Comparison of ENCODE assay signal across 1 cellular context in the genomic region with DNA sequence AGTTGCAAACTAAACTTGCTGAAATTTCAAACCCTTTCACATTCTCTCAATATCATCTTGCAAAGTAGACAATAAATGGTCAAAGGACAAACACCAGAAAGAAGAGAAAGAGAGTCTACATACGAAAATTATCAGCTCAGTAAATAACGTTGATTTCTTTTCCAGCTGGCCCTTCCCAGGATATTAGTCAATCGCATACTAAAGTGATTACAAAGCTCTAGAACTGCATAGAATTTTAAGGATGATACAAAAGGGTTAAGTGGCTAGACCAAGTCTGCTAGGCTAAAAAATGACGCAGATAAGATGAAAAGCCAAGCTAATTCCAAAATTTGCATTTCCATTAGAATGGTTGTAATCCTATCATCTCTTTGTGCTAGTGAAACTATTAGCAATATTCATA.
TF ChIP-seq lines count a peak whose summit lies in the region.

No MANE protein-coding gene starts in this region.

TF ChIP-seq in GM23338, 12 proteins besides CTCF, POLR2A, EP300 and RAD21 (continued from another document):
- no peak for TF ChIP-seq ZNF462 (CRISPR knock-in tag; IDR thresholded peaks at IDR 0.05)
- TF ChIP-seq, protein P1, sequence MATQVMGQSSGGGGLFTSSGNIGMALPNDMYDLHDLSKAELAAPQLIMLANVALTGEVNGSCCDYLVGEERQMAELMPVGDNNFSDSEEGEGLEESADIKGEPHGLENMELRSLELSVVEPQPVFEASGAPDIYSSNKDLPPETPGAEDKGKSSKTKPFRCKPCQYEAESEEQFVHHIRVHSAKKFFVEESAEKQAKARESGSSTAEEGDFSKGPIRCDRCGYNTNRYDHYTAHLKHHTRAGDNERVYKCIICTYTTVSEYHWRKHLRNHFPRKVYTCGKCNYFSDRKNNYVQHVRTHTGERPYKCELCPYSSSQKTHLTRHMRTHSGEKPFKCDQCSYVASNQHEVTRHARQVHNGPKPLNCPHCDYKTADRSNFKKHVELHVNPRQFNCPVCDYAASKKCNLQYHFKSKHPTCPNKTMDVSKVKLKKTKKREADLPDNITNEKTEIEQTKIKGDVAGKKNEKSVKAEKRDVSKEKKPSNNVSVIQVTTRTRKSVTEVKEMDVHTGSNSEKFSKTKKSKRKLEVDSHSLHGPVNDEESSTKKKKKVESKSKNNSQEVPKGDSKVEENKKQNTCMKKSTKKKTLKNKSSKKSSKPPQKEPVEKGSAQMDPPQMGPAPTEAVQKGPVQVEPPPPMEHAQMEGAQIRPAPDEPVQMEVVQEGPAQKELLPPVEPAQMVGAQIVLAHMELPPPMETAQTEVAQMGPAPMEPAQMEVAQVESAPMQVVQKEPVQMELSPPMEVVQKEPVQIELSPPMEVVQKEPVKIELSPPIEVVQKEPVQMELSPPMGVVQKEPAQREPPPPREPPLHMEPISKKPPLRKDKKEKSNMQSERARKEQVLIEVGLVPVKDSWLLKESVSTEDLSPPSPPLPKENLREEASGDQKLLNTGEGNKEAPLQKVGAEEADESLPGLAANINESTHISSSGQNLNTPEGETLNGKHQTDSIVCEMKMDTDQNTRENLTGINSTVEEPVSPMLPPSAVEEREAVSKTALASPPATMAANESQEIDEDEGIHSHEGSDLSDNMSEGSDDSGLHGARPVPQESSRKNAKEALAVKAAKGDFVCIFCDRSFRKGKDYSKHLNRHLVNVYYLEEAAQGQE (IDR thresholded peaks at IDR 0.05; ENCODE audit: unreplicated experiment) = no peak
- TF ChIP-seq EZH2phosphoT487 (IDR thresholded peaks at IDR 0.05; ENCODE audit: unreplicated experiment) = no peak
- no peak for TF ChIP-seq STAT1 (IDR thresholded peaks at IDR 0.05; ENCODE audit: unreplicated experiment)
- TF ChIP-seq EZH2 (IDR thresholded peaks at IDR 0.05; ENCODE audit: low read depth, unreplicated experiment) = no peak
- no peak for TF ChIP-seq ZNF114 (CRISPR knock-in tag; IDR thresholded peaks at IDR 0.05)
- TF ChIP-seq POLR2AphosphoS5 (IDR thresholded peaks at IDR 0.05; ENCODE audit: low read depth) = no peak
- TF ChIP-seq NANOG (IDR thresholded peaks at IDR 0.05; ENCODE audit: borderline replicate concordance) = no peak
- TF ChIP-seq CREB1 (CRISPR knock-in tag; IDR thresholded peaks at IDR 0.05; ENCODE audit: low read depth) = no peak
